ENCODE assay signal across 1 cellular context in the genomic region with DNA sequence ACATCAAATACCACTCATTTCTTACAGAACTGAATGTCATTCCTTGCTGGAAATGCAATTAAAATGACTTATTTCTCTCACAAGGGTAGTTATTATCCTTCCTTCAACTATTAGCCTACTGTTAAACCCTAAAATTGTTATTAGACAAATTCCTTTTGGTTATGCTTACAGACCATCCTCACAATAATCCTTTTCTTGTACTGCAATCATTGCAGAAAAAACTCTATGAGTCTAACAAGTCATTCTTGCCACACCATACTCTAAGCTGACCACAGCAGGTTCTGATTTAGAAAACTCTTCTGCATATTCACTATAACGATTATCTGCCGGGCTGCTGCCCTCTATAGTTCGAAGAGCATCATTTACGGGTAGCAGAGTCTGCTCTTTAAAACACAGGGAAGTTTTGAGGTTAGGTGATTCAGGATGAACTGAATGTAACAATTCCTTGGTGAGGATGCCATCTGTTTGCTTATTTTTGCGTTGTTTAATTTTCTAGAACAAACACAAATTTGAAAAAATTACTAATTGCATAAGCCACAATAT.
TF ChIP-seq lines count a peak whose summit lies in the region.

No MANE protein-coding gene starts in this region.

TF ChIP-seq in GM23338, 12 proteins besides CTCF, POLR2A, EP300 and RAD21 (continued from another document):
- TF ChIP-seq, protein P1, sequence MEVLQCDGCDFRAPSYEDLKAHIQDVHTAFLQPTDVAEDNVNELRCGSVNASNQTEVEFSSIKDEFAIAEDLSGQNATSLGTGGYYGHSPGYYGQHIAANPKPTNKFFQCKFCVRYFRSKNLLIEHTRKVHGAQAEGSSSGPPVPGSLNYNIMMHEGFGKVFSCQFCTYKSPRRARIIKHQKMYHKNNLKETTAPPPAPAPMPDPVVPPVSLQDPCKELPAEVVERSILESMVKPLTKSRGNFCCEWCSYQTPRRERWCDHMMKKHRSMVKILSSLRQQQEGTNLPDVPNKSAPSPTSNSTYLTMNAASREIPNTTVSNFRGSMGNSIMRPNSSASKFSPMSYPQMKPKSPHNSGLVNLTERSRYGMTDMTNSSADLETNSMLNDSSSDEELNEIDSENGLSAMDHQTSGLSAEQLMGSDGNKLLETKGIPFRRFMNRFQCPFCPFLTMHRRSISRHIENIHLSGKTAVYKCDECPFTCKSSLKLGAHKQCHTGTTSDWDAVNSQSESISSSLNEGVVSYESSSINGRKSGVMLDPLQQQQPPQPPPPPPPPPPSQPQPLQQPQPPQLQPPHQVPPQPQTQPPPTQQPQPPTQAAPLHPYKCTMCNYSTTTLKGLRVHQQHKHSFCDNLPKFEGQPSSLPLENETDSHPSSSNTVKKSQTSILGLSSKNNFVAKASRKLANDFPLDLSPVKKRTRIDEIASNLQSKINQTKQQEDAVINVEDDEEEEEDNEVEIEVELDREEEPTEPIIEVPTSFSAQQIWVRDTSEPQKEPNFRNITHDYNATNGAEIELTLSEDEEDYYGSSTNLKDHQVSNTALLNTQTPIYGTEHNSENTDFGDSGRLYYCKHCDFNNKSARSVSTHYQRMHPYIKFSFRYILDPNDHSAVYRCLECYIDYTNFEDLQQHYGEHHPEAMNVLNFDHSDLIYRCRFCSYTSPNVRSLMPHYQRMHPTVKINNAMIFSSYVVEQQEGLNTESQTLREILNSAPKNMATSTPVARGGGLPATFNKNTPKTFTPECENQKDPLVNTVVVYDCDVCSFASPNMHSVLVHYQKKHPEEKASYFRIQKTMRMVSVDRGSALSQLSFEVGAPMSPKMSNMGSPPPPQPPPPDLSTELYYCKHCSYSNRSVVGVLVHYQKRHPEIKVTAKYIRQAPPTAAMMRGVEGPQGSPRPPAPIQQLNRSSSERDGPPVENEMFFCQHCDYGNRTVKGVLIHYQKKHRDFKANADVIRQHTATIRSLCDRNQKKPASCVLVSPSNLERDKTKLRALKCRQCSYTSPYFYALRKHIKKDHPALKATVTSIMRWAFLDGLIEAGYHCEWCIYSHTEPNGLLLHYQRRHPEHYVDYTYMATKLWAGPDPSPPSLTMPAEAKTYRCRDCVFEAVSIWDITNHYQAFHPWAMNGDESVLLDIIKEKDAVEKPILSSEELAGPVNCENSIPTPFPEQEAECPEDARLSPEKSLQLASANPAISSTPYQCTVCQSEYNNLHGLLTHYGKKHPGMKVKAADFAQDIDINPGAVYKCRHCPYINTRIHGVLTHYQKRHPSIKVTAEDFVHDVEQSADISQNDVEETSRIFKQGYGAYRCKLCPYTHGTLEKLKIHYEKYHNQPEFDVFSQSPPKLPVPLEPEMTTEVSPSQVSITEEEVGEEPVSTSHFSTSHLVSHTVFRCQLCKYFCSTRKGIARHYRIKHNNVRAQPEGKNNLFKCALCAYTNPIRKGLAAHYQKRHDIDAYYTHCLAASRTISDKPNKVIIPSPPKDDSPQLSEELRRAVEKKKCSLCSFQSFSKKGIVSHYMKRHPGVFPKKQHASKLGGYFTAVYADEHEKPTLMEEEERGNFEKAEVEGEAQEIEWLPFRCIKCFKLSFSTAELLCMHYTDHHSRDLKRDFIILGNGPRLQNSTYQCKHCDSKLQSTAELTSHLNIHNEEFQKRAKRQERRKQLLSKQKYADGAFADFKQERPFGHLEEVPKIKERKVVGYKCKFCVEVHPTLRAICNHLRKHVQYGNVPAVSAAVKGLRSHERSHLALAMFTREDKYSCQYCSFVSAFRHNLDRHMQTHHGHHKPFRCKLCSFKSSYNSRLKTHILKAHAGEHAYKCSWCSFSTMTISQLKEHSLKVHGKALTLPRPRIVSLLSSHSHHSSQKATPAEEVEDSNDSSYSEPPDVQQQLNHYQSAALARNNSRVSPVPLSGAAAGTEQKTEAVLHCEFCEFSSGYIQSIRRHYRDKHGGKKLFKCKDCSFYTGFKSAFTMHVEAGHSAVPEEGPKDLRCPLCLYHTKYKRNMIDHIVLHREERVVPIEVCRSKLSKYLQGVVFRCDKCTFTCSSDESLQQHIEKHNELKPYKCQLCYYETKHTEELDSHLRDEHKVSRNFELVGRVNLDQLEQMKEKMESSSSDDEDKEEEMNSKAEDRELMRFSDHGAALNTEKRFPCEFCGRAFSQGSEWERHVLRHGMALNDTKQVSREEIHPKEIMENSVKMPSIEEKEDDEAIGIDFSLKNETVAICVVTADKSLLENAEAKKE (CRISPR knock-in tag; IDR thresholded peaks at IDR 0.05), result no peak
- TF ChIP-seq JUNB (IDR thresholded peaks at IDR 0.05; ENCODE audit: unreplicated experiment) (no peak), POLR2AphosphoS5 (IDR thresholded peaks at IDR 0.05; ENCODE audit: low read depth) (no peak), STAT1 (IDR thresholded peaks at IDR 0.05; ENCODE audit: unreplicated experiment) (no peak), ZNF331 (CRISPR knock-in tag; IDR thresholded peaks at IDR 0.05; ENCODE audit: low read depth) (no peak), EZH2 (IDR thresholded peaks at IDR 0.05; ENCODE audit: low read depth, unreplicated experiment) (no peak), ZNF114 (CRISPR knock-in tag; IDR thresholded peaks at IDR 0.05) (no peak)
